Comparison of ENCODE assay signal across 21 cellular contexts in genomic region chr4:37446016-37446415, GRCh38.
"Had no signal": no experiment of that assay in that cellular context is flagged by ENCODE, and none has a peak within 500 bp of the region (broad histone marks: within the 10 kb centered on the region; RNA-seq: fewer than 3 reads in every experiment).

No MANE protein-coding gene starts in this region.

- DNase-seq: activated CD4-positive, alpha-beta T cell treated with anti-CD3 and anti-CD28 coated beads, Interleukin-2, amount 50 U/mL, for 4 hours; activated effector memory CD4-positive, alpha-beta T cell treated with anti-CD3 and anti-CD28 coated beads, Interleukin-2, amount 50 U/mL, for 16 hours; activated T-cell treated with anti-CD3 and anti-CD28 coated beads, Interleukin-2, amount 50 U/mL, for 72 hours; dermis blood vessel endothelial cell; effector memory CD4-positive, alpha-beta T cell; retina; stimulated activated CD4-positive, alpha-beta T cell treated with anti-CD3 and anti-CD28 coated beads, Interleukin-12 subunit alpha, Interleukin-12 subunit beta, amount 100 ng/mL, for 4 hours; stimulated activated CD4-positive, alpha-beta T cell treated with anti-CD3 and anti-CD28 coated beads, Interleukin-1b, Interleukin-23, amount 100 ng/mL, for 48 hours; stimulated activated CD8-positive, alpha-beta memory T cell treated with anti-CD3 and anti-CD28 coated beads, Interleukin-4, amount 100 ng/mL, for 48 hours; stimulated activated naive CD4-positive, alpha-beta T cell treated with Interleukin-2 at 50 U/mL for 16 hours; T-helper 2 cell; tibial artery had no signal

- H3K4me3 ChIP-seq: ascending aorta, cardiac muscle cell, esophagus muscularis mucosa, hepatocyte, lung, tibial artery, vagina had no signal

- H3K9me3 ChIP-seq: ascending aorta, esophagus muscularis mucosa, neutrophil, tibial artery, vagina had no signal

- H3K36me3 ChIP-seq: ascending aorta, cardiac muscle cell, esophagus muscularis mucosa, neutrophil, tibial artery, vagina had no signal

- ATAC-seq: activated T-cell treated with anti-CD3 and anti-CD28 coated beads, Interleukin-2, amount 50 U/mL, for 72 hours; left lobe of liver; natural killer cell treated with Interleukin-12 subunit alpha and Interleukin-12 subunit beta and Interleukin-15 and Interleukin-18, amount 100 ng/mL, for 72 hours had no signal

- H3K4me1 ChIP-seq: ascending aorta, esophagus muscularis mucosa, tibial artery, vagina had no signal

- H3K27me3 ChIP-seq: ascending aorta, hepatocyte, vagina had no signal

- H3K27ac ChIP-seq: ascending aorta, cardiac muscle cell, esophagus muscularis mucosa, hepatocyte, neutrophil, tibial artery, vagina had no signal
